Comparison of ENCODE assay signal across 8 cellular contexts in the genomic region with DNA sequence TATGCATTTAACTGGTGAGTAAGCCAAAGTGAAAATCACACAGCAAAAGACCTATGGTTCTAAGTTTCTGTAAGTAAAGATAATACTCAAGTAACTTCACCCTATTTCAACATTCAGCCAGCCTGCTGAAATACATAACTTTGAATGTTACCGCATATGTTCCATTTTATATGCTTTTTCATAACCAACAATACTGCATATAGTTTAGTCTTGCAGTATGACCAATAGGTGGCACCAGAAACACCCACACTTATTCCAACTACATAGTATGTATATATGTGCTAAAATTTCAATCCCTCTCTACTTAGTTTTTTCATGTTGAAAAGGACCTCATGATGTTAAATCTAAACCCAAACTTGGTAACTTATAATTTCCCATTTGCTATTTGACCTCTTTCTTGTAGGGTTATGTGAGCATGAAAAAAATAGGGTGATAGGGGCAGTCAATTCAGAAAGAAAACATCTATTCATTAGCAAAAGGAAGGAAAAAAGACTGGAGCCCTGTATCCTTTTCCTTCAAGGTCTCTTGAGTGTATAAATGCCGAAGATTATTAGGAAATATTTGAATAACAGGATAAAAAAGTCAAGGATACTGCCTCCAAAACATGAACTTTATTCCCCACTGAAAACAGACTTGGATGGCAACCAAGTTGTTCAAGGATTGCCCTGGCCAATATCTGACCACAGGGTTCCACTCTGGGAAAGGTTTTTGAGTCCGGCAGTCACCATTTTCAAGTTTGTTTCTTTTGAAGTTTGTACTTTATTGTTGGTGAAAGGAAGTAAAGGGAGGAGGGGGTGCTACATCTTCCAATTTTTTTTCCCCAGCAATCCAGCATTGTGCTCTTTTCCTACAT.
A peak's percentile ranks its signal among the peaks of the same experiment; 100 is the strongest.
DNase-seq lines count a peak whose midpoint lies in the region; ATAC-seq and TF ChIP-seq lines count a peak whose summit lies in the region.

No MANE protein-coding gene starts in this region.

- no peaks in the 10 kb centered on the region for H3F3A ChIP-seq in SU-DHL-6 (ENCODE audit: insufficient read depth)

- TF ChIP-seq CTCF in GM12873 (IDR thresholded peaks at IDR 0.05; ENCODE audit: insufficient read depth, low read depth, low read length, missing control alignments) (peak; percentile 56), SU-DHL-6 (IDR thresholded peaks at IDR 0.05; ENCODE audit: insufficient read depth, low read length, poor library complexity, severe bottlenecking) (peak; percentile 84)

- H3K9me2 ChIP-seq in SU-DHL-6 (replicated peaks; ENCODE audit: insufficient read depth, low read length): no peaks in the 10 kb centered on the region

- no peaks in the 10 kb centered on the region for H3K9me3 ChIP-seq in SU-DHL-6 (ENCODE audit: insufficient read depth, low read length)

- in situ Hi-C loops in ACHN (cut with HindIII; ENCODE audit: low pct_ligation_motif_present, low pct_unique_long_range_greater_than_20kb, low sequenced_read_pairs): no loop called here

- no peak overlapping the region for H3K27ac ChIP-seq in SU-DHL-6 (ENCODE audit: low read depth, low read length)

- H3K4me3 ChIP-seq in SU-DHL-6 (ENCODE audit: insufficient read depth, low read length, poor library complexity, severe bottlenecking): no peak overlapping the region

- H3K36me3 ChIP-seq in SU-DHL-6 (ENCODE audit: low read length): no peaks in the 10 kb centered on the region

- H3K79me2 ChIP-seq in SU-DHL-6 (ENCODE audit: insufficient read depth, low read length): no peaks in the 10 kb centered on the region

- H4K20me1 ChIP-seq in SU-DHL-6 (ENCODE audit: low read depth, low read length): no peaks in the 10 kb centered on the region

- ATAC-seq in HG03432 (IDR thresholded peaks at IDR 0.05; ENCODE audit: unreplicated experiment) (peak; percentile 62), HG03045 (IDR thresholded peaks at IDR 0.05; ENCODE audit: unreplicated experiment) (no peak)

- peak; percentile 42 for DNase-seq in ACHN
- peak; percentile 18 for DNase-seq in glomerular visceral epithelial cell (ENCODE audit: extremely low spot score)
- DNase-seq in superior temporal gyrus (ENCODE audit: extremely low spot score): peak; percentile 31
- DNase-seq in NCI-H2107 treated with DMSO at 0.1 percent for 48 hours (lab: John Stamatoyannopoulos, UW; ENCODE audit: unreplicated experiment): no peak

- no peak overlapping the region for H3K9ac ChIP-seq in SU-DHL-6 (ENCODE audit: low read length)

- H3K4me2 ChIP-seq in SU-DHL-6 (ENCODE audit: low read depth, low read length, poor library complexity, severe bottlenecking): no peak overlapping the region

- no peaks in the 10 kb centered on the region for H3K27me3 ChIP-seq in SU-DHL-6 (ENCODE audit: low read length)

- H2AFZ ChIP-seq in SU-DHL-6 (ENCODE audit: low read depth, low read length, severe bottlenecking): no peak overlapping the region
